10 cellular contexts compared by ENCODE assay signal in the genomic region with DNA sequence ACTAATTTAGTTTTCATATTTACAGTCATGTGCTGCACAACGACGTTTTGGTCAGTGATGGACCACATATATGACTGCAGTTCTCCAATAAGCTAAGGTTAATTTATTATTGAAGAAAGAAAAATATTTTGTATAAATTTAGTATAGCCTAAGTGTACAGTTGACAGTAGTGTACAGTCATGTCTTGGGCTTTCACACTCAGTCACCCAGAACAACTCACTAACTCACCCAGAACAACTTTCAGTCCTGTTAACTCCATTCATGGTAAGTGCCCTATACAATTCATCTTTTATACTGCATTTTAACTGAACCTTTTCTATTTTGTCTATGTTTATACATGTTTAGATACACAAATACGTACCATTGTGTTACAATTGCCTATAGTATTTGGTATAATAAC. TPM values are rescaled to one million over a fixed set of nuclear protein-coding genes. Genes with fewer than 3 reads are reported as not detected.
DNase-seq lines count a peak whose midpoint lies in the region; ATAC-seq, FAIRE-seq and TF ChIP-seq lines count a peak whose summit lies in the region.
"Had no signal": no experiment of that assay in that cellular context is flagged by ENCODE, and none has a peak within 500 bp of the region (broad histone marks: within the 10 kb centered on the region; RNA-seq: fewer than 3 reads in every experiment).

No MANE protein-coding gene starts in this region.

- POLR2A ChIA-PET in A549 (lab: Yijun Ruan, JAX): no interaction called here

- ATAC-seq in A549: peak; percentile 45 to 51; a peak in 5 of 6 replicates
- ATAC-seq in GM18867 (IDR thresholded peaks at IDR 0.05; ENCODE audit: unreplicated experiment): peak; percentile 16
- peak; percentile 3 for ATAC-seq in HG03378 (IDR thresholded peaks at IDR 0.05; ENCODE audit: unreplicated experiment)
- ATAC-seq in central memory CD8-positive, alpha-beta T cell (replicated peaks; ENCODE audit: extremely low read depth, poor library complexity, severe bottlenecking): no peak
- no peak for ATAC-seq in sciatic nerve
- no peak for ATAC-seq in HG02642 (IDR thresholded peaks at IDR 0.05; ENCODE audit: poor library complexity, unreplicated experiment)

- no peak overlapping the region for H3K27ac ChIP-seq in A549

- TF ChIP-seq CTCF in A549 (IDR thresholded peaks at IDR 0.05): no peak

- TF ChIP-seq POLR2A in A549 (IDR thresholded peaks at IDR 0.05; ENCODE audit: low read length): no peak

- peaks cover 61% of the 10 kb centered on the region for H3K27me3 Mint-ChIP-seq in central memory CD8-positive, alpha-beta T cell

- peaks cover 7% of the 10 kb centered on the region for H3K9me3 Mint-ChIP-seq in central memory CD8-positive, alpha-beta T cell

- H3K36me3 Mint-ChIP-seq in central memory CD8-positive, alpha-beta T cell (ENCODE audit: insufficient read depth): no peaks in the 10 kb centered on the region

- DNase-seq in A549 (ENCODE audit: low read depth in 1 of 2, low spot score in 1 of 2): no peak
- no peak for DNase-seq in central memory CD8-positive, alpha-beta T cell (ENCODE audit: low spot score in 2 of 2)
- DNase-seq in SW 1271 (lab: John Stamatoyannopoulos, UW): no peak
- no peak for DNase-seq in sciatic nerve (ENCODE audit: low spot score)
- DNase-seq in cerebellum (ENCODE audit: low spot score): no peak
- DNase-seq: esophagus squamous epithelium had no signal

- CTCF ChIA-PET in A549 (lab: Yijun Ruan, JAX): interaction anchor here (0.6 to 7.9 kb wide), 25 partner anchors 9 to 534 kb away, joined by 3 to 89 read pairs (median 5); partner anchors contain the start of gene CRYBG3

- H3K4me3 Mint-ChIP-seq in central memory CD8-positive, alpha-beta T cell: no peak overlapping the region

- no peaks in the 10 kb centered on the region for H3K4me1 ChIP-seq in A549

- H3K9me3 ChIP-seq in A549: 0 out of 3 replicates have a peak, but pooled peaks cover 4% of the 10 kb centered on the region
- H3K9me3 ChIP-seq: esophagus squamous epithelium had no signal

- peak overlapping the region; percentile 61 for H3K4me2 ChIP-seq in A549

- H3K4me3 ChIP-seq in A549: no peak overlapping the region; the same call in 2 of the 3 replicates

- no peak for TF ChIP-seq RAD21 in A549 (conservative IDR thresholded peaks at IDR 0.05 in 1 of 2, IDR thresholded peaks at IDR 0.05 in 1 of 2)

- no peak for TF ChIP-seq EP300 in A549 (IDR thresholded peaks at IDR 0.05)

- no peak for FAIRE-seq in A549 (lab: Jason Lieb, UNC)

- peaks cover 5% of the 10 kb centered on the region for H3K4me1 Mint-ChIP-seq in central memory CD8-positive, alpha-beta T cell

- intact Hi-C loops in sciatic nerve (cut with DNase I): loop anchor here (10.0 kb wide), 1 partner anchor 286 kb away; no protein-coding TSS in a partner anchor

- 45% methylated on average over 3 of the region's 3 CpGs for WGBS in A549 (ENCODE audit: missing lambda C conversion rate)

- peak overlapping the region; percentile 14 for H3K27ac Mint-ChIP-seq in central memory CD8-positive, alpha-beta T cell (ENCODE audit: low read depth)

TF ChIP-seq in A549, 52 proteins besides CTCF, POLR2A, EP300 and RAD21:
- TF ChIP-seq FOXS1 (CRISPR knock-in tag; IDR thresholded peaks at IDR 0.05) (no peak), PBX3 (IDR thresholded peaks at IDR 0.05) (no peak), KDM1A (IDR thresholded peaks at IDR 0.05; ENCODE audit: low read depth) (no peak), TFCP2L1 (CRISPR knock-in tag; IDR thresholded peaks at IDR 0.05) (no peak), CHD4 (IDR thresholded peaks at IDR 0.05; ENCODE audit: borderline replicate concordance) (no peak), ZC3H11A (IDR thresholded peaks at IDR 0.05) (no peak), GATA3 (IDR thresholded peaks at IDR 0.05; ENCODE audit: borderline replicate concordance) (no peak), MAZ (IDR thresholded peaks at IDR 0.05; ENCODE audit: borderline replicate concordance, low read depth, low read length) (no peak)

RNA-seq across cellular contexts. Expression of gene GABRR3, which starts 3.8 kb away (rescaled TPM):
- polyA plus RNA-seq in A549 (2011; rRNA removed) (0.03 TPM in 1 of 2 replicates, not detected in the other), A549 (2017; fragmentation: RNase III; extraction: RNeasy Plus Mini Kit Qiagen cat#74134 plus additional on column Dnase treatment) (not detected in 3 replicates)
- polyA plus RNA-seq in A549 (2012; cell fraction: cytosol; rRNA removed): not detected in 2 replicates
- not detected in 2 replicates for polyA plus RNA-seq in A549 (2012; cell fraction: nucleus; rRNA removed)
- not detected in 2 replicates for polyA minus RNA-seq in A549 (2011; rRNA and poly(A)+ RNA removed)
- total RNA-seq in sciatic nerve (not detected), cerebellum (not detected)
- total RNA-seq: esophagus squamous epithelium, SK-MEL-5 had no signal

RNA-seq across cellular contexts. Expression of gene OR5AC2, which starts 48.1 kb away (rescaled TPM):
- polyA plus RNA-seq in A549 (2011; rRNA removed): not detected in 2 replicates
- polyA plus RNA-seq in A549 (2012; cell fraction: cytosol; rRNA removed): not detected in 2 replicates
- not detected in 2 replicates for polyA plus RNA-seq in A549 (2012; cell fraction: nucleus; rRNA removed)
- not detected in 3 replicates for polyA plus RNA-seq in A549 (2017; fragmentation: RNase III; extraction: RNeasy Plus Mini Kit Qiagen cat#74134 plus additional on column Dnase treatment)
- not detected in 2 replicates for polyA minus RNA-seq in A549 (2011; rRNA and poly(A)+ RNA removed)
- total RNA-seq in sciatic nerve: not detected
- not detected for total RNA-seq in cerebellum
- total RNA-seq: esophagus squamous epithelium, SK-MEL-5 had no signal

Comparison
In these comparisons a context has a peak if more than half of its experiments do, and no peak if none do; other contexts are left out.
1. ATAC-seq: peak in A549 (2 of 2), GM18867 (single experiment) and HG03378 (single experiment); none in central memory CD8-positive, alpha-beta T cell (single experiment), sciatic nerve (single experiment) and HG02642 (single experiment).